ENCODE assay signal across 8 cellular contexts in genomic region chr1:111139234-111139955, GRCh38. TPM values are rescaled to one million over a fixed set of nuclear protein-coding genes. Genes with fewer than 3 reads are reported as not detected.
DNase-seq lines count a peak whose midpoint lies in the region; ATAC-seq, FAIRE-seq and TF ChIP-seq lines count a peak whose summit lies in the region.

No MANE protein-coding gene starts in this region.

- H4K20me1 ChIP-seq in K562 (replicated peaks; ENCODE audit: control insufficient read depth, insufficient read depth, low read length): 0 out of 2 replicates have a peak, but pooled peaks cover 10% of the 10 kb centered on the region

- ATAC-seq in GM21737 (IDR thresholded peaks at IDR 0.05; ENCODE audit: unreplicated experiment): peak; percentile 43
- peak; percentile 68 for ATAC-seq in K562

- H3K9ac ChIP-seq in K562 (ENCODE audit: insufficient read depth in 1 of 2, low read depth in 2 of 2, low read length in 2 of 2): peak overlapping the region; percentile 91 to 98

- under 1% methylated on average over 29 of the region's 34 CpGs for WGBS in K562 (ENCODE audit: insufficient coverage, low coverage, missing lambda C conversion rate)

- TF ChIP-seq RAD21 in K562 (CRISPR knock-in tag; conservative IDR thresholded peaks at IDR 0.05 in 1 of 2, IDR thresholded peaks at IDR 0.05 in 1 of 2): no peak

- peaks cover 8 to 18% of the 10 kb centered on the region in 2 experiments; a peak in 4 of 5 replicates for H3K4me1 ChIP-seq in K562 (replicated peaks in 1 of 2; ENCODE audit: control insufficient read depth in 2 of 2, insufficient read depth in 2 of 2, low read length in 2 of 2)

- peak; percentile 68 for DNase-seq in EL
- DNase-seq in Kasumi-1 (lab: John Stamatoyannopoulos, UW): peak; percentile 52 to 75
- DNase-seq in SHP77 (lab: John Stamatoyannopoulos, UW): peak; percentile 61 to 77
- peak; percentile 36 to 77 (median 54) for DNase-seq in K562 (ENCODE audit: extremely low read depth in 1 of 4, low spot score in 3 of 4)
- DNase-seq in skeletal muscle cell (ENCODE audit: low read depth): peak; percentile 4
- no peak for DNase-seq in effector CD4-positive, alpha-beta T cell

- peak overlapping the region; percentile 95 for H2AFZ ChIP-seq in K562 (ENCODE audit: low read depth, low read length)

- H3K27me3 ChIP-seq in K562 (ENCODE audit: control insufficient read depth in 2 of 2, insufficient read depth in 2 of 2, low read length in 2 of 2): no peaks in the 10 kb centered on the region

- H3K4me3 ChIP-seq in K562 (peak overlapping the region; percentile 88), iPS-11a (ENCODE audit: low read depth, low read length) (peak overlapping the region; percentile 90), skeletal muscle cell (ENCODE audit: low read depth, low read length) (peak overlapping the region; percentile 87)

- POLR2A ChIA-PET in K562 (lab: Yijun Ruan, JAX): interaction anchor here (0.6 to 2.8 kb wide), 8 partner anchors 11 to 1102 kb away, joined by 3 to 13 read pairs (median 4); no protein-coding TSS in a partner anchor

- no peaks in the 10 kb centered on the region for H3K9me1 ChIP-seq in K562 (ENCODE audit: control insufficient read depth, insufficient read depth, low read length)

- peaks cover 68% of the 10 kb centered on the region for H3K79me2 ChIP-seq in K562 (ENCODE audit: control insufficient read depth, insufficient read depth, low read length)

- H3K4me2 ChIP-seq in K562 (ENCODE audit: insufficient read depth, low read length): peak overlapping the region; percentile 100

- no peak for TF ChIP-seq POLR2A in K562 (conservative IDR thresholded peaks at IDR 0.05)

- no peaks in the 10 kb centered on the region for H3K9me3 ChIP-seq in K562 (replicated peaks; ENCODE audit: control insufficient read depth, insufficient read depth, low read depth, low read length)

- peaks cover 29% of the 10 kb centered on the region; the same call in 2 of the 3 replicates for H3K36me3 ChIP-seq in K562 (ENCODE audit: control insufficient read depth, insufficient read depth, low read length)

- FAIRE-seq in K562 (lab: Jason Lieb, UNC): peak; percentile 90

- CTCF ChIA-PET in K562 (lab: Yijun Ruan, JAX; ENCODE audit: low intra/inter-chr PET ratio): no interaction called here

- TF ChIP-seq EP300 in K562 (IDR thresholded peaks at IDR 0.05; ENCODE audit: low read length): no peak

- peak overlapping the region; percentile 93 for H3K27ac ChIP-seq in K562 (ENCODE audit: extremely low read depth, low read depth, low read length)

- BruUV-seq in K562 (replicated peaks; lab: Mats Ljungman, UMichigan): TSS peak; percentile 61

- in situ Hi-C loops in K562 (cut with MboI): no loop called here

- TF ChIP-seq CTCF in K562 (IDR thresholded peaks at IDR 0.05 in 2 of 3, conservative IDR thresholded peaks at IDR 0.05 in 1 of 3; ENCODE audit: insufficient read depth in 2 of 3, low read depth in 1 of 3, low read length in 3 of 3): no peak

- intact Hi-C loops in K562 (cut with micrococcal nuclease): no loop called here

TF ChIP-seq in K562, 482 proteins besides CTCF, POLR2A, EP300 and RAD21 (continues in another document):
- no peak for TF ChIP-seq OTX1 (CRISPR knock-in tag; IDR thresholded peaks at IDR 0.05)
- no peak for TF ChIP-seq JUN (IDR thresholded peaks at IDR 0.05; ENCODE audit: borderline replicate concordance, low read depth, low read length)
- TF ChIP-seq JUN (CRISPR knock-in tag; IDR thresholded peaks at IDR 0.05; ENCODE audit: borderline replicate concordance): 0 out of 2 replicates have a peak, but pooled peaks have one; percentile 13
- TF ChIP-seq ETV1 (tag; conservative IDR thresholded peaks at IDR 0.05; ENCODE audit: low read depth): peak; percentile 91
- no peak for TF ChIP-seq ZNF408 (CRISPR knock-in tag; IDR thresholded peaks at IDR 0.05; ENCODE audit: low read depth)
- TF ChIP-seq KDM4B (IDR thresholded peaks at IDR 0.05; ENCODE audit: borderline replicate concordance in 2 of 2, low read depth in 1 of 2): no peak
- peak; percentile 62; the same call in 1 of the 2 replicates for TF ChIP-seq ESRRA (IDR thresholded peaks at IDR 0.05; ENCODE audit: borderline replicate concordance, low read depth)
- no peak for TF ChIP-seq CBFA2T3 (IDR thresholded peaks at IDR 0.05)
- no peak for TF ChIP-seq TEAD4 (IDR thresholded peaks at IDR 0.05; ENCODE audit: low read length)
- TF ChIP-seq TEAD4 (CRISPR knock-in tag; IDR thresholded peaks at IDR 0.05; ENCODE audit: borderline replicate concordance): 0 out of 2 replicates have a peak, but pooled peaks have one; percentile 28
- TF ChIP-seq MBD2 (IDR thresholded peaks at IDR 0.05; ENCODE audit: borderline replicate concordance, low read depth): no peak
- TF ChIP-seq DMBX1 (CRISPR knock-in tag; IDR thresholded peaks at IDR 0.05; ENCODE audit: borderline replicate concordance): peak; percentile 39; the same call in 1 of the 2 replicates
- no peak for TF ChIP-seq MAFG (tag; conservative IDR thresholded peaks at IDR 0.05)
- no peak for TF ChIP-seq PCBP1 (IDR thresholded peaks at IDR 0.05; ENCODE audit: low read depth, low read length, poor library complexity, severe bottlenecking)
- TF ChIP-seq BHLHE40 (IDR thresholded peaks at IDR 0.05; ENCODE audit: low read length): no peak
- no peak for TF ChIP-seq IFI16 (CRISPR knock-in tag; IDR thresholded peaks at IDR 0.05)
- TF ChIP-seq ZZZ3 (IDR thresholded peaks at IDR 0.05): no peak

RNA-seq across cellular contexts. Expression of gene DRAM2, which starts 0.5 kb away (rescaled TPM):
- 55.1 and 79.4 TPM in 2 replicates for total RNA-seq in K562 (2011; cell fraction: chromatin; rRNA removed; ENCODE audit: low replicate concordance)
- 47.5 and 52.1 TPM in 2 replicates for total RNA-seq in K562 (2011; cell fraction: nucleolus; rRNA removed)
- 96.9 and 112 TPM in 2 replicates for total RNA-seq in K562 (2011; cell fraction: nucleoplasm; rRNA removed)
- total RNA-seq in K562 (2014; rRNA removed) (29.0 and 38.2 TPM in 2 replicates), K562 (2014; rRNA removed; fragmentation: Illumina TruSeq; extraction: Trizol) (53.5 and 56.8 TPM in 2 replicates), K562 (2015; rRNA removed; fragmentation: Illumina TruSeq; extraction: Trizol) (43.3 and 44.1 TPM in 2 replicates), K562 (2021) (35.9 and 41.9 TPM in 2 replicates)
- polyA plus RNA-seq in K562 (2011; rRNA removed) (158 and 161 TPM in 2 replicates), K562 (2014; fragmentation: Illumina TruSeq; extraction: Trizol) (67.4 and 77.7 TPM in 2 replicates), K562 (2014; fragmentation: Nextera tagmentation; extraction: Ambion mirVana) (100 to 1,000 TPM in 1 of 2 experiments, 10 to 100 TPM in 1; 93.4 to 101 TPM), K562 (2014; rRNA removed) (46.4 and 60.2 TPM in 2 replicates)
- 38.2 and 103 TPM in 2 replicates for polyA plus RNA-seq in K562 (2011; cell fraction: cytosol; rRNA removed)
- polyA plus RNA-seq in K562 (2011; cell fraction: nucleus; rRNA removed): 81.1 and 121 TPM in 2 replicates
- polyA plus RNA-seq in K562 (2012): 36.3 and 87.9 TPM in 2 replicates
- 92.2 and 94.6 TPM in 2 replicates for polyA minus RNA-seq in K562 (2011; rRNA and poly(A)+ RNA removed)
- polyA minus RNA-seq in K562 (2011; cell fraction: cytosol; rRNA and poly(A)+ RNA removed): 27.1 and 32.8 TPM in 2 replicates
- 19.8 and 33.9 TPM in 2 replicates for polyA minus RNA-seq in K562 (2011; cell fraction: nucleus; rRNA and poly(A)+ RNA removed)

RNA-seq across cellular contexts. Expression of gene CEPT1, which starts 0.6 kb away (rescaled TPM):
- total RNA-seq in K562 (2011; cell fraction: chromatin; rRNA removed; ENCODE audit: low replicate concordance): 77.6 and 152 TPM in 2 replicates
- 38.0 and 48.8 TPM in 2 replicates for total RNA-seq in K562 (2011; cell fraction: nucleolus; rRNA removed)
- total RNA-seq in K562 (2011; cell fraction: nucleoplasm; rRNA removed): 77.7 and 110 TPM in 2 replicates
- total RNA-seq in K562 (2014; rRNA removed) (24.4 and 25.1 TPM in 2 replicates), K562 (2014; rRNA removed; fragmentation: Illumina TruSeq; extraction: Trizol) (52.7 and 54.1 TPM in 2 replicates), K562 (2015; rRNA removed; fragmentation: Illumina TruSeq; extraction: Trizol) (42.3 and 47.6 TPM in 2 replicates), K562 (2021) (35.5 and 45.7 TPM in 2 replicates)
- polyA plus RNA-seq in K562 (2011; rRNA removed) (72.6 and 73.9 TPM in 2 replicates), K562 (2014; fragmentation: Illumina TruSeq; extraction: Trizol) (30.9 and 42.4 TPM in 2 replicates), K562 (2014; fragmentation: Nextera tagmentation; extraction: Ambion mirVana) (10 to 100 TPM; 39.1 to 46.4 TPM), K562 (2014; rRNA removed) (28.0 and 33.1 TPM in 2 replicates)
- polyA plus RNA-seq in K562 (2011; cell fraction: cytosol; rRNA removed): 17.1 and 37.5 TPM in 2 replicates
- 34.6 and 56.8 TPM in 2 replicates for polyA plus RNA-seq in K562 (2011; cell fraction: nucleus; rRNA removed)
- polyA plus RNA-seq in K562 (2012): 24.2 and 25.2 TPM in 2 replicates
- polyA minus RNA-seq in K562 (2011; rRNA and poly(A)+ RNA removed): 86.2 and 109 TPM in 2 replicates
- 21.6 and 23.8 TPM in 2 replicates for polyA minus RNA-seq in K562 (2011; cell fraction: cytosol; rRNA and poly(A)+ RNA removed)
- 34.6 and 56.8 TPM in 2 replicates for polyA minus RNA-seq in K562 (2011; cell fraction: nucleus; rRNA and poly(A)+ RNA removed)
